ENCODE assay signal across 8 cellular contexts in the genomic region with DNA sequence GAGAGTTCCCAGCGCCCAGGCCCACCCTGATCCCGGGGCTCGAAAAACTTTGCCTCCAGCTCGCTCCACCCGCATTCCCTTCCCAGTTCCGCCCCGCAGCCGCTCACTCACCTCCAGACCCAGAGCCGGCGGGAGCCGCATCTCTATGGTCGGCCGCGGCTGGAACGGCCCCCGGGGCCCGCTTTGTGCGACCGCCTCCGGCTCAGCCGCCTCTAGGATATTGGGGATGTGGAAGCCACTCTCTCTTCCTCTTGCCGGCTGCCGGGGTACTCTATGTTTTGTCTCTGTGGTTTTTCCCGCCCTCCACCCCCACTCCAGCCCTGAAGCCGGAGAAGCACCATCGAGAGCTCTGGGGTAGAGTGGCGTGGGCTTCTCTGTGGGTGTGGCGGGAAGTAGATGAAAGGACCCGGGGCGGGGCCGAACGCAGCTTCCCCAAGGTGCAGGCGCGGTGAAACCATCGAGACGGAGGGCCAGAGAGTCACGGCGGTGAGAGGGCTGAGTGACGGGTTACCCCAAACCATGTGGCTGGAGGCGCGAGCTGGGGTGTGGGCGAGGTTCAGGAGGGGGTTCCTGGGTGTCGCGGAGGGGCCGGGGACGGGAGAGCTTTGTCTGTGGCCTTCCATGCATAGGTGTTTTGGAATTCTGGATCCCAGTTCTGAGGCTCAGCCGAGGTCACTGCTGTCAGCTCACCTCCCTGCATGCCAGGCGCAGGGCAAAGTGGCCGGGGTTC. TPM values are rescaled to one million over a fixed set of nuclear protein-coding genes. Genes with fewer than 3 reads are reported as not detected.
DNase-seq lines count a peak whose midpoint lies in the region; ATAC-seq and TF ChIP-seq lines count a peak whose summit lies in the region.

A gene with protein sequence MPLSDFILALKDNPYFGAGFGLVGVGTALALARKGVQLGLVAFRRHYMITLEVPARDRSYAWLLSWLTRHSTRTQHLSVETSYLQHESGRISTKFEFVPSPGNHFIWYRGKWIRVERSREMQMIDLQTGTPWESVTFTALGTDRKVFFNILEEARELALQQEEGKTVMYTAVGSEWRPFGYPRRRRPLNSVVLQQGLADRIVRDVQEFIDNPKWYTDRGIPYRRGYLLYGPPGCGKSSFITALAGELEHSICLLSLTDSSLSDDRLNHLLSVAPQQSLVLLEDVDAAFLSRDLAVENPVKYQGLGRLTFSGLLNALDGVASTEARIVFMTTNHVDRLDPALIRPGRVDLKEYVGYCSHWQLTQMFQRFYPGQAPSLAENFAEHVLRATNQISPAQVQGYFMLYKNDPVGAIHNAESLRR (plus strand): TSS at position 426 of the 730 bp plus-strand sequence. CDS start 1,305 bp downstream, outside the sequence.
A gene with protein sequence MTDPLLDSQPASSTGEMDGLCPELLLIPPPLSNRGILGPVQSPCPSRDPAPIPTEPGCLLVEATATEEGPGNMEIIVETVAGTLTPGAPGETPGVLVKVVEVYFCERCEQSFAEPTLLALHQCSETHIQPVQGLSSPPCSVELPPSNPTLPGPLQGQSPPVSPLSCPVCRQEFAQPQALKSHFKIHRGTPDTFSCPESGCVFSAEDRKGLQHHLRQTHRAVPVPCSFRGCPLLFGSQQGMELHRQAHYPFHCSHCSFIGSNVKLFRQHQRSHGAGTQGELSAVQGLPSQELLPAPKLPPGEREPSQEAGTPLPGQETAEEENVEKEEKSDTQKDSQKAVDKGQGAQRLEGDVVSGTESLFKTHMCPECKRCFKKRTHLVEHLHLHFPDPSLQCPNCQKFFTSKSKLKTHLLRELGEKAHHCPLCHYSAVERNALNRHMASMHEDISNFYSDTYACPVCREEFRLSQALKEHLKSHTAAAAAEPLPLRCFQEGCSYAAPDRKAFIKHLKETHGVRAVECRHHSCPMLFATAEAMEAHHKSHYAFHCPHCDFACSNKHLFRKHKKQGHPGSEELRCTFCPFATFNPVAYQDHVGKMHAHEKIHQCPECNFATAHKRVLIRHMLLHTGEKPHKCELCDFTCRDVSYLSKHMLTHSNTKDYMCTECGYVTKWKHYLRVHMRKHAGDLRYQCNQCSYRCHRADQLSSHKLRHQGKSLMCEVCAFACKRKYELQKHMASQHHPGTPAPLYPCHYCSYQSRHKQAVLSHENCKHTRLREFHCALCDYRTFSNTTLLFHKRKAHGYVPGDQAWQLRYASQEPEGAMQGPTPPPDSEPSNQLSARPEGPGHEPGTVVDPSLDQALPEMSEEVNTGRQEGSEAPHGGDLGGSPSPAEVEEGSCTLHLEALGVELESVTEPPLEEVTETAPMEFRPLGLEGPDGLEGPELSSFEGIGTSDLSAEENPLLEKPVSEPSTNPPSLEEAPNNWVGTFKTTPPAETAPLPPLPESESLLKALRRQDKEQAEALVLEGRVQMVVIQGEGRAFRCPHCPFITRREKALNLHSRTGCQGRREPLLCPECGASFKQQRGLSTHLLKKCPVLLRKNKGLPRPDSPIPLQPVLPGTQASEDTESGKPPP (N-terminal part only) (minus strand): TSS at position 366 of the 730 bp plus-strand sequence. CDS start 3,194 bp downstream, outside the sequence.

- peak; percentile 95 for ATAC-seq in GM21447 (IDR thresholded peaks at IDR 0.05; ENCODE audit: unreplicated experiment)

- intact Hi-C loops in Calu3 (cut with micrococcal nuclease; ENCODE audit: unreplicated experiment): no loop called here

- H3K79me2 ChIP-seq in OCI-LY1 (ENCODE audit: insufficient read depth, low read length): peaks cover 7% of the 10 kb centered on the region

- H3K9ac ChIP-seq in OCI-LY1 (ENCODE audit: low read length): peak within 1 kb of the TSS; percentile 98

- peaks cover 71% of the 10 kb centered on the region for H3K36me3 ChIP-seq in OCI-LY1 (ENCODE audit: insufficient read depth, low read length)

- H3K27ac Mint-ChIP-seq in Calu3 (ENCODE audit: unreplicated experiment) (peak within 1 kb of the TSS; percentile 87), endothelial cell (ENCODE audit: unreplicated experiment) (peak within 1 kb of the TSS; percentile 57), mesothelial cell of epicardium (peak within 1 kb of the TSS; percentile 91)

- CTCF ChIA-PET in Calu3 (lab: Charles Lee): interaction anchor here (0.6 to 2.0 kb wide), 10 partner anchors 11 to 191 kb away, joined by 3 to 27 read pairs (median 5); a partner anchor contains a TSS

- H3K4me3 Mint-ChIP-seq in Calu3 (ENCODE audit: low read depth, unreplicated experiment): peak within 1 kb of the TSS; percentile 99
- peak within 1 kb of the TSS; percentile 96 for H3K4me3 Mint-ChIP-seq in endothelial cell (ENCODE audit: unreplicated experiment)
- H3K4me3 Mint-ChIP-seq in mesothelial cell of epicardium: peak within 1 kb of the TSS; percentile 95

- no peaks in the 10 kb centered on the region for H4K20me1 ChIP-seq in OCI-LY1 (ENCODE audit: insufficient read depth, low read length)

- TF ChIP-seq CTCF in Calu3 (IDR thresholded peaks at IDR 0.05; ENCODE audit: unreplicated experiment): no peak
- TF ChIP-seq CTCF in OCI-LY1 (IDR thresholded peaks at IDR 0.05; ENCODE audit: low read length): no peak
- no peak for TF ChIP-seq CTCF in endothelial cell (IDR thresholded peaks at IDR 0.05; ENCODE audit: unreplicated experiment)
- TF ChIP-seq CTCF in mesothelial cell of epicardium (IDR thresholded peaks at IDR 0.05; ENCODE audit: unreplicated experiment): no peak

- peak within 1 kb of the TSS; percentile 91 for H3K4me2 ChIP-seq in OCI-LY1 (ENCODE audit: low read length)

- H3K27ac ChIP-seq in OCI-LY1 (ENCODE audit: low read depth, low read length, poor library complexity, severe bottlenecking): peak within 1 kb of the TSS; percentile 5

- no peaks in the 10 kb centered on the region for H3F3A ChIP-seq in OCI-LY1 (ENCODE audit: insufficient read depth, low read length)

- H3K36me3 Mint-ChIP-seq in Calu3 (ENCODE audit: insufficient read depth, unreplicated experiment) (peaks cover 68% of the 10 kb centered on the region), endothelial cell (ENCODE audit: low read depth, unreplicated experiment) (peaks cover 39% of the 10 kb centered on the region), mesothelial cell of epicardium (peaks cover 6% of the 10 kb centered on the region)

- no peaks in the 10 kb centered on the region for H3K9me2 ChIP-seq in OCI-LY1 (ENCODE audit: low read depth, low read length)

- peak within 1 kb of the TSS; percentile 68 for H2AFZ ChIP-seq in OCI-LY1 (ENCODE audit: low read length)

- peaks cover 20% of the 10 kb centered on the region for H3K4me1 ChIP-seq in OCI-LY1 (ENCODE audit: insufficient read depth, low read length, severe bottlenecking)

- H3K27me3 Mint-ChIP-seq in Calu3 (ENCODE audit: unreplicated experiment): no peaks in the 10 kb centered on the region
- peaks cover 15% of the 10 kb centered on the region for H3K27me3 Mint-ChIP-seq in endothelial cell (ENCODE audit: unreplicated experiment)
- no peaks in the 10 kb centered on the region for H3K27me3 Mint-ChIP-seq in mesothelial cell of epicardium (ENCODE audit: low read depth)

- DNase-seq in Calu3: peak; percentile 96
- DNase-seq in HuH-7 (ENCODE audit: low spot score): peak; percentile 92
- DNase-seq in activated CD8-positive, alpha-beta memory T cell treated with anti-CD3 and anti-CD28 coated beads, Interleukin-2, amount 50 U/mL, for 24 hours (ENCODE audit: extremely low read depth): peak; percentile 89
- peak; percentile 68 for DNase-seq in endothelial cell (ENCODE audit: low spot score)
- DNase-seq in mesothelial cell of epicardium (ENCODE audit: low spot score in 2 of 2, unreplicated experiment in 2 of 2): peak; percentile 65 to 82
- DNase-seq in stimulated activated CD8-positive, alpha-beta memory T cell treated with anti-CD3 and anti-CD28 coated beads, Interleukin-15, amount 100 ng/mL, for 4 hours (ENCODE audit: low read depth in 2 of 2): peak; percentile 85 to 93

- peak within 1 kb of the TSS; percentile 80 for H3K4me3 ChIP-seq in OCI-LY1 (ENCODE audit: low read depth, low read length, poor library complexity, severe bottlenecking)

- no TSS peak for BruUV-seq in Calu3 (replicated peaks; lab: Mats Ljungman, UMichigan)

- H3K9me3 Mint-ChIP-seq in Calu3 (ENCODE audit: low read depth, unreplicated experiment): no peaks in the 10 kb centered on the region
- H3K9me3 Mint-ChIP-seq in endothelial cell (ENCODE audit: unreplicated experiment): no peaks in the 10 kb centered on the region
- no peaks in the 10 kb centered on the region for H3K9me3 Mint-ChIP-seq in mesothelial cell of epicardium

- no peaks in the 10 kb centered on the region for H3K27me3 ChIP-seq in OCI-LY1 (ENCODE audit: insufficient read depth, low read length)

- H3K4me1 Mint-ChIP-seq in Calu3 (ENCODE audit: low read depth, unreplicated experiment) (peaks cover 22% of the 10 kb centered on the region), endothelial cell (ENCODE audit: unreplicated experiment) (peaks cover 15% of the 10 kb centered on the region), mesothelial cell of epicardium (peaks cover 17% of the 10 kb centered on the region)

- H3K9me3 ChIP-seq in OCI-LY1 (ENCODE audit: low read length): no peaks in the 10 kb centered on the region

RNA-seq across cellular contexts. Expression of the first gene that starts in this region (rescaled TPM):
- total RNA-seq in Calu3 (2022): 57.9 and 61.7 TPM in 2 replicates
- total RNA-seq in endothelial cell (ENCODE audit: unreplicated experiment): 39.0 TPM
- total RNA-seq in mesothelial cell of epicardium: 36.0 to 39.4 TPM (median 37.8 TPM) in 3 replicates

RNA-seq across cellular contexts. Expression of the second gene that starts in this region (rescaled TPM):
- total RNA-seq in Calu3 (2022) (42.8 and 43.3 TPM in 2 replicates), endothelial cell (ENCODE audit: unreplicated experiment) (26.6 TPM), mesothelial cell of epicardium (31.4 to 34.1 TPM (median 32.9 TPM) in 3 replicates)

Comparison
In these comparisons a context has a peak if more than half of its experiments do, and no peak if none do; other contexts are left out.
1. Peak in every context shown above with its lines: DNase-seq, ATAC-seq, H3K4me3 ChIP-seq and H3K27ac ChIP-seq.